In the genomic region with DNA sequence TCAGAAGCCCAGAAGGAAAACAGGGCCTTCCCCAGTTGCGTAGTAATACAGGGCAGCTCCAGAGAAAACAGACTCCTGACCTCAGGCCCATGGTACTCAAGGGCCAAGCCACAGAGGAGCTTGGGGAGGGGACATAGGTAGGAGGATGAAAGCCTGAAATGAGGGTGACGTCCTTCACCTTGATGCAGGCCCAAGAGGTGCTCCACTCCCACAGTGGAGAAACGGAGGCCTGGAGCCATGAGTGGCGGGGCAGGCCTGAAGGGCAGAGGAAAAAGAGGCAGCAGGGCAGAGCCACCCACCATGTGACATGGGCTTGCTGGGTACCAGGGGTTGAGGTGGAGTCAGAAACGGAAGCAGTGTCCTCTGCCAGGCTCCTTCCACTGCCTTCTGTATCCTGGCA, we compare ENCODE assay signal across 1 cellular context.
A peak's percentile ranks its signal among the peaks of the same experiment; 100 is the strongest.
TF ChIP-seq lines count a peak whose summit lies in the region.

No MANE protein-coding gene starts in this region.

TF ChIP-seq in K562, 482 proteins besides CTCF, POLR2A, EP300 and RAD21:
- TF ChIP-seq MAX (CRISPR knock-in tag; IDR thresholded peaks at IDR 0.05): 0 out of 2 replicates have a peak, but pooled peaks have one; percentile 25
- TF ChIP-seq DMBX1 (CRISPR knock-in tag; IDR thresholded peaks at IDR 0.05; ENCODE audit: borderline replicate concordance): no peak; the same call in 1 of the 2 replicates
- TF ChIP-seq ID3 (CRISPR knock-in tag; IDR thresholded peaks at IDR 0.05): no peak
- 0 out of 2 replicates have a peak, but pooled peaks have one; percentile 42 for TF ChIP-seq ID3 (tag; IDR thresholded peaks at IDR 0.05)
- no peak for TF ChIP-seq NFATC3 (IDR thresholded peaks at IDR 0.05)
- no peak for TF ChIP-seq JUND (IDR thresholded peaks at IDR 0.05; ENCODE audit: borderline replicate concordance, low read depth, low read length)
- 0 out of 3 replicates have a peak, but pooled peaks have one; percentile 7 for TF ChIP-seq JUND (tag; IDR thresholded peaks at IDR 0.05; ENCODE audit: borderline replicate concordance, low read depth, low read length)
- TF ChIP-seq, protein P1, sequence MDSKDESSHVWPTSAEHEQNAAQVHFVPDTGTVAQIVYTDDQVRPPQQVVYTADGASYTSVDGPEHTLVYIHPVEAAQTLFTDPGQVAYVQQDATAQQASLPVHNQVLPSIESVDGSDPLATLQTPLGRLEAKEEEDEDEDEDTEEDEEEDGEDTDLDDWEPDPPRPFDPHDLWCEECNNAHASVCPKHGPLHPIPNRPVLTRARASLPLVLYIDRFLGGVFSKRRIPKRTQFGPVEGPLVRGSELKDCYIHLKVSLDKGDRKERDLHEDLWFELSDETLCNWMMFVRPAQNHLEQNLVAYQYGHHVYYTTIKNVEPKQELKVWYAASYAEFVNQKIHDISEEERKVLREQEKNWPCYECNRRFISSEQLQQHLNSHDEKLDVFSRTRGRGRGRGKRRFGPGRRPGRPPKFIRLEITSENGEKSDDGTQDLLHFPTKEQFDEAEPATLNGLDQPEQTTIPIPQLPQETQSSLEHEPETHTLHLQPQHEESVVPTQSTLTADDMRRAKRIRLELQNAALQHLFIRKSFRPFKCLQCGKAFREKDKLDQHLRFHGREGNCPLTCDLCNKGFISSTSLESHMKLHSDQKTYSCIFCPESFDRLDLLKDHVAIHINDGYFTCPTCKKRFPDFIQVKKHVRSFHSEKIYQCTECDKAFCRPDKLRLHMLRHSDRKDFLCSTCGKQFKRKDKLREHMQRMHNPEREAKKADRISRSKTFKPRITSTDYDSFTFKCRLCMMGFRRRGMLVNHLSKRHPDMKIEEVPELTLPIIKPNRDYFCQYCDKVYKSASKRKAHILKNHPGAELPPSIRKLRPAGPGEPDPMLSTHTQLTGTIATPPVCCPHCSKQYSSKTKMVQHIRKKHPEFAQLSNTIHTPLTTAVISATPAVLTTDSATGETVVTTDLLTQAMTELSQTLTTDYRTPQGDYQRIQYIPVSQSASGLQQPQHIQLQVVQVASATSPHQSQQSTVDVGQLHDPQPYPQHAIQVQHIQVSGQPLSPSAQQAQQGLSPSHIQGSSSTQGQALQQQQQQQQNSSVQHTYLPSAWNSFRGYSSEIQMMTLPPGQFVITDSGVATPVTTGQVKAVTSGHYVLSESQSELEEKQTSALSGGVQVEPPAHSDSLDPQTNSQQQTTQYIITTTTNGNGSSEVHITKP (IDR thresholded peaks at IDR 0.05; ENCODE audit: partially characterized antibody): peak; percentile 92
